In genomic region chrX:1491851-1492349, GRCh38 we compare ENCODE assay signal across 8 cellular contexts. TPM values are rescaled to one million over a fixed set of nuclear protein-coding genes. Genes with fewer than 3 reads are reported as not detected.
A peak's percentile ranks its signal among the peaks of the same experiment; 100 is the strongest.
DNase-seq lines count a peak whose midpoint lies in the region; ATAC-seq lines count a peak whose summit lies in the region.

No MANE protein-coding gene starts in this region.

- H4K8ac ChIP-seq in mesendoderm (ENCODE audit: low read depth, low read length): no peak overlapping the region

- no peaks in the 10 kb centered on the region for H3K4me1 ChIP-seq in mesendoderm (ENCODE audit: control insufficient read depth, low read depth, low read length)

- no peak overlapping the region for H3K4me3 ChIP-seq in mesendoderm (ENCODE audit: low read length)

- no CpG with 5 or more reads among the region's 6 CpGs for WGBS in mesendoderm (ENCODE audit: extremely low coverage, insufficient coverage, low lambda C conversion rate)

- no peaks in the 10 kb centered on the region for H3K36me3 ChIP-seq in mesendoderm (ENCODE audit: control insufficient read depth, insufficient read depth, low read length)

- no peaks in the 10 kb centered on the region for H3K27me3 ChIP-seq in mesendoderm (ENCODE audit: insufficient read depth, low read length, poor library complexity)

- no peak overlapping the region for H3K27ac ChIP-seq in mesendoderm (ENCODE audit: low read depth, low read length)

- no peaks in the 10 kb centered on the region for H3K79me1 ChIP-seq in mesendoderm (ENCODE audit: low read length)

- H3K79me2 ChIP-seq in mesendoderm (ENCODE audit: control insufficient read depth, insufficient read depth, low read length): no peaks in the 10 kb centered on the region

- ATAC-seq in GM19463 (IDR thresholded peaks at IDR 0.05; ENCODE audit: unreplicated experiment): peak; percentile 74
- ATAC-seq in HG03354 (IDR thresholded peaks at IDR 0.05; ENCODE audit: poor library complexity, severe bottlenecking, unreplicated experiment): peak; percentile 88

- H2AK5ac ChIP-seq in mesendoderm (ENCODE audit: low read length): no peak overlapping the region

- H4K5ac ChIP-seq in mesendoderm (ENCODE audit: low read length): no peak overlapping the region

- H3K4ac ChIP-seq in mesendoderm (ENCODE audit: low read depth, low read length): no peak overlapping the region

- H2BK15ac ChIP-seq in mesendoderm (replicated peaks; ENCODE audit: low read depth): no peak overlapping the region

- no peak overlapping the region for H2BK120ac ChIP-seq in mesendoderm (ENCODE audit: low read depth, low read length)

- no peak overlapping the region for H3K56ac ChIP-seq in mesendoderm (ENCODE audit: low read length)

- H3K18ac ChIP-seq in mesendoderm (ENCODE audit: low read length): no peak overlapping the region

- H3K23ac ChIP-seq in mesendoderm (ENCODE audit: low read length): no peak overlapping the region

- no peak overlapping the region for H3K9ac ChIP-seq in mesendoderm (ENCODE audit: low read length)

- no peak overlapping the region for H3K4me2 ChIP-seq in mesendoderm (ENCODE audit: low read length)

- DNase-seq in ELF-1 (ENCODE audit: low read depth, low spot score) (peak; percentile 81), activated T-cell treated with anti-CD3 and anti-CD28 coated beads for 48 hours (ENCODE audit: low read depth) (peak; percentile 67), mesendoderm (peak; percentile 92), pons (ENCODE audit: low spot score) (no peak), NCI-H345 treated with DMSO at 0.1 percent for 48 hours (lab: John Stamatoyannopoulos, UW; ENCODE audit: unreplicated experiment) (no peak), AML-193 (lab: John Stamatoyannopoulos, UW) (no peak)

- H2BK5ac ChIP-seq in mesendoderm (ENCODE audit: low read length): no peak overlapping the region

RNA-seq across cellular contexts. Expression of gene ASMTL, which starts 39.2 kb away (rescaled TPM):
- polyA plus RNA-seq in mesendoderm (2013, experiment 1 of 2): 13.5 TPM
- polyA plus RNA-seq in mesendoderm (2013, experiment 2 of 2): 14.9 TPM

RNA-seq across cellular contexts. Expression of gene P2RY8, which starts 45.1 kb away (rescaled TPM):
- polyA plus RNA-seq in mesendoderm (2013, experiment 1 of 2): not detected
- not detected for polyA plus RNA-seq in mesendoderm (2013, experiment 2 of 2)

Comparison
In these comparisons a context has a peak if more than half of its experiments do, and no peak if none do; other contexts are left out.
1. DNase-seq: peak in ELF-1 (single experiment), activated T-cell treated with anti-CD3 and anti-CD28 coated beads for 48 hours (single experiment) and mesendoderm (single experiment); none in pons (single experiment), NCI-H345 treated with DMSO at 0.1 percent for 48 hours (single experiment) and AML-193 (0 of 2).